8 cellular contexts compared by ENCODE assay signal in genomic region chr2:218569038-218569431, GRCh38. TPM values are rescaled to one million over a fixed set of nuclear protein-coding genes. Genes with fewer than 3 reads are reported as not detected.
DNase-seq lines count a peak whose midpoint lies in the region; ATAC-seq, FAIRE-seq and TF ChIP-seq lines count a peak whose summit lies in the region.

No MANE protein-coding gene starts in this region.

- H3K4me3 Mint-ChIP-seq in activated naive CD4-positive, alpha-beta T cell treated with anti-CD3 and anti-CD28 coated beads for 36 hours, result peak overlapping the region; percentile 91

- no peaks in the 10 kb centered on the region for H3K27me3 ChIP-seq in heart left ventricle
- no peaks in the 10 kb centered on the region for H3K27me3 ChIP-seq in upper lobe of right lung

- no peaks in the 10 kb centered on the region for H3K9me3 Mint-ChIP-seq in activated naive CD4-positive, alpha-beta T cell treated with anti-CD3 and anti-CD28 coated beads for 36 hours

- ATAC-seq in A549 (peak; percentile 49 to 57), GM18520 (IDR thresholded peaks at IDR 0.05; ENCODE audit: unreplicated experiment) (peak; percentile 27), HG03095 (IDR thresholded peaks at IDR 0.05; ENCODE audit: unreplicated experiment) (peak; percentile 15), heart left ventricle (peak in 3 of 4 donors; percentile 1 to 15 (median 3)), upper lobe of right lung (peak; percentile 8)

- peaks cover 42% of the 10 kb centered on the region for H3K36me3 Mint-ChIP-seq in activated naive CD4-positive, alpha-beta T cell treated with anti-CD3 and anti-CD28 coated beads for 36 hours (ENCODE audit: low read depth)

- H3K27ac ChIP-seq in A549 (peak overlapping the region; percentile 87 to 94), heart left ventricle (peak overlapping the region; percentile 83 to 99 (median 94)), upper lobe of right lung (peak overlapping the region; percentile 90)

- H3K4me1 ChIP-seq in A549 (peaks cover 22% of the 10 kb centered on the region), heart left ventricle (peaks cover 8 to 53% (median 34%) of the 10 kb centered on the region in 12 donors), upper lobe of right lung (peaks cover 29% of the 10 kb centered on the region)

- no peak for TF ChIP-seq EP300 in A549 (IDR thresholded peaks at IDR 0.05)

- H3K4me1 Mint-ChIP-seq in activated naive CD4-positive, alpha-beta T cell treated with anti-CD3 and anti-CD28 coated beads for 36 hours (ENCODE audit: low read depth), result peaks cover 56% of the 10 kb centered on the region

- TF ChIP-seq POLR2A in A549 (IDR thresholded peaks at IDR 0.05; ENCODE audit: low read length) (no peak), heart left ventricle (IDR thresholded peaks at IDR 0.05) (no peak)

- H3K9me3 ChIP-seq in A549, result no peaks in the 10 kb centered on the region
- no peaks in the 10 kb centered on the region for H3K9me3 ChIP-seq in heart left ventricle
- H3K9me3 ChIP-seq in upper lobe of right lung, result no peaks in the 10 kb centered on the region

- no peak for FAIRE-seq in A549 (lab: Jason Lieb, UNC)

- peak overlapping the region; percentile 89 for H3K4me2 ChIP-seq in A549

- H3K36me3 ChIP-seq in heart left ventricle (peaks cover 0 to 37% (median 20%) of the 10 kb centered on the region in 9 donors), upper lobe of right lung (peaks cover 19% of the 10 kb centered on the region)

- no peaks in the 10 kb centered on the region for H3K27me3 Mint-ChIP-seq in activated naive CD4-positive, alpha-beta T cell treated with anti-CD3 and anti-CD28 coated beads for 36 hours (ENCODE audit: low read depth)

- DNase-seq in A549 (ENCODE audit: low read depth in 1 of 2, low spot score in 1 of 2), result peak; percentile 13 to 60
- DNase-seq in RPMI7951 (ENCODE audit: low read depth), result peak; percentile 79
- DNase-seq in activated naive CD4-positive, alpha-beta T cell treated with anti-CD3 and anti-CD28 coated beads for 36 hours, result peak; percentile 78
- peak in 3 of 5 donors; percentile 27 to 41 (median 39) for DNase-seq in heart left ventricle
- DNase-seq in posterior cingulate gyrus, result peak in 8 of 10 donors; percentile 4 to 88 (median 22)
- peak; percentile 76 for DNase-seq in upper lobe of right lung

- intact Hi-C loops in activated naive CD4-positive, alpha-beta T cell treated with anti-CD3 and anti-CD28 coated beads for 36 hours (cut with micrococcal nuclease), result loop anchor here (2.0 to 5.0 kb wide), 2 partner anchors 608 to 818 kb away; partner anchors contain the start of genes CNPPD1 and DNPEP
- intact Hi-C loops in heart left ventricle (cut with DNase I) (loop anchor here in 8 of 10 donors (2.0 to 10.0 kb wide), 8 partner anchors 78 to 282 kb away; partner anchors contain the start of genes BCS1L (in 3 of the 8) and ZNF142 (in 3 of the 8)), posterior cingulate gyrus (cut with DNase I) (loop anchor here (5.0 kb wide), 1 partner anchor 297 kb away; the partner anchor contains the start of genes AAMP and PNKD), upper lobe of right lung (cut with DNase I) (no loop called here)

- H3K4me3 ChIP-seq in A549, result peak overlapping the region; percentile 74
- H3K4me3 ChIP-seq in heart left ventricle, result peak overlapping the region; percentile 60 to 90 (median 80)
- peak overlapping the region; percentile 95 for H3K4me3 ChIP-seq in upper lobe of right lung

- 1% methylated on average over 31 of the region's 31 CpGs for WGBS in A549 (ENCODE audit: missing lambda C conversion rate)
- WGBS in heart left ventricle, 4 donors, result 0 to 1% (median 0%) methylated on average over 31 of the region's 31 CpGs

- TF ChIP-seq RAD21 in A549 (conservative IDR thresholded peaks at IDR 0.05 in 1 of 2, IDR thresholded peaks at IDR 0.05 in 1 of 2), result no peak

- CTCF ChIA-PET in A549 (lab: Yijun Ruan, JAX), result interaction anchor here (1.0 kb wide), 1 partner anchor 286 kb away, joined by 3 read pairs; no protein-coding TSS in a partner anchor
- CTCF ChIA-PET in activated naive CD4-positive, alpha-beta T cell treated with anti-CD3 and anti-CD28 coated beads for 36 hours (lab: Charles Lee), result interaction anchor here (0.6 kb wide), 1 partner anchor 42 kb away, joined by 3 read pairs; no protein-coding TSS in a partner anchor

- peak overlapping the region; percentile 100 for H3K27ac Mint-ChIP-seq in activated naive CD4-positive, alpha-beta T cell treated with anti-CD3 and anti-CD28 coated beads for 36 hours

- POLR2A ChIA-PET in A549 (lab: Yijun Ruan, JAX), result no interaction called here

- TF ChIP-seq CTCF in A549 (IDR thresholded peaks at IDR 0.05), result no peak
- no peak for TF ChIP-seq CTCF in heart left ventricle (IDR thresholded peaks at IDR 0.05)
- TF ChIP-seq CTCF in upper lobe of right lung (IDR thresholded peaks at IDR 0.05), result no peak

TF ChIP-seq in A549, 52 proteins besides CTCF, POLR2A, EP300 and RAD21 (continues in another document):
- peak; percentile 53 for TF ChIP-seq REST (IDR thresholded peaks at IDR 0.05)
- peak; percentile 56; the same call in 1 of the 2 replicates for TF ChIP-seq KDM5A (IDR thresholded peaks at IDR 0.05)
- TF ChIP-seq MAFK (IDR thresholded peaks at IDR 0.05; ENCODE audit: partially characterized antibody), result no peak
- TF ChIP-seq ZC3H11A (IDR thresholded peaks at IDR 0.05), result no peak
- TF ChIP-seq CBX8 (IDR thresholded peaks at IDR 0.05), result no peak
- TF ChIP-seq PHF8 (IDR thresholded peaks at IDR 0.05; ENCODE audit: borderline replicate concordance, low read depth), result peak; percentile 86
- TF ChIP-seq TFCP2L1 (CRISPR knock-in tag; IDR thresholded peaks at IDR 0.05), result 0 out of 2 replicates have a peak, but pooled peaks have one; percentile 1

RNA-seq across cellular contexts. Expression of gene CNOT9, which starts 0.4 kb away (rescaled TPM):
- polyA plus RNA-seq in A549 (2011; rRNA removed), result 86.7 and 87.4 TPM in 2 replicates
- polyA plus RNA-seq in A549 (2012; cell fraction: cytosol; rRNA removed), result 42.6 and 43.3 TPM in 2 replicates
- polyA plus RNA-seq in A549 (2012; cell fraction: nucleus; rRNA removed), result 55.5 and 61.7 TPM in 2 replicates
- 40.1 to 42.7 TPM (median 40.9 TPM) in 3 replicates for polyA plus RNA-seq in A549 (2017; fragmentation: RNase III; extraction: RNeasy Plus Mini Kit Qiagen cat#74134 plus additional on column Dnase treatment)
- polyA minus RNA-seq in A549 (2011; rRNA and poly(A)+ RNA removed), result 107 and 112 TPM in 2 replicates
- total RNA-seq in RPMI7951 (2014; rRNA removed; shearing (Covaris generic)), result 90.0 and 100 TPM in 2 replicates
- total RNA-seq in activated naive CD4-positive, alpha-beta T cell treated with anti-CD3 and anti-CD28 coated beads for 36 hours, result 10 to 100 TPM; 74.3 to 78.6 TPM
- total RNA-seq in heart left ventricle, result 10 to 100 TPM; 19.4 to 34.8 (median 23.1) TPM
- polyA plus RNA-seq in heart left ventricle, result 10 to 100 TPM; 12.2 to 23.3 TPM
- total RNA-seq in upper lobe of right lung, result 30.9 TPM

RNA-seq across cellular contexts. Expression of gene USP37, which starts 0.9 kb away (rescaled TPM):
- 10.9 and 12.8 TPM in 2 replicates for polyA plus RNA-seq in A549 (2011; rRNA removed)
- 1.5 and 1.6 TPM in 2 replicates for polyA plus RNA-seq in A549 (2012; cell fraction: cytosol; rRNA removed)
- 1.2 and 2.1 TPM in 2 replicates for polyA plus RNA-seq in A549 (2012; cell fraction: nucleus; rRNA removed)
- 5.1 to 5.3 TPM (median 5.2 TPM) in 3 replicates for polyA plus RNA-seq in A549 (2017; fragmentation: RNase III; extraction: RNeasy Plus Mini Kit Qiagen cat#74134 plus additional on column Dnase treatment)
- polyA minus RNA-seq in A549 (2011; rRNA and poly(A)+ RNA removed), result 11.5 and 14.5 TPM in 2 replicates
- total RNA-seq in RPMI7951 (2014; rRNA removed; shearing (Covaris generic)), result 12.0 and 12.3 TPM in 2 replicates
- 10 to 100 TPM; 21.7 to 23.2 TPM for total RNA-seq in activated naive CD4-positive, alpha-beta T cell treated with anti-CD3 and anti-CD28 coated beads for 36 hours
- total RNA-seq in heart left ventricle, result 10 to 100 TPM in 1 of 9 donors, 1 to 10 TPM in 8; 5.2 to 10.3 (median 7.8) TPM
- polyA plus RNA-seq in heart left ventricle, result 1 to 10 TPM; 1.8 to 4.1 TPM
- total RNA-seq in upper lobe of right lung, result 13.8 TPM

RNA-seq across cellular contexts. Expression of gene PLCD4, which starts 38.7 kb away (rescaled TPM):
- polyA plus RNA-seq in A549 (2011; rRNA removed), result 2.5 and 2.8 TPM in 2 replicates
- polyA plus RNA-seq in A549 (2012; cell fraction: cytosol; rRNA removed), result 0.56 and 0.61 TPM in 2 replicates
- polyA plus RNA-seq in A549 (2012; cell fraction: nucleus; rRNA removed), result 2.7 and 2.9 TPM in 2 replicates
- 0.83 to 1.7 TPM (median 1.2 TPM) in 3 replicates for polyA plus RNA-seq in A549 (2017; fragmentation: RNase III; extraction: RNeasy Plus Mini Kit Qiagen cat#74134 plus additional on column Dnase treatment)
- 1.5 and 4.1 TPM in 2 replicates for polyA minus RNA-seq in A549 (2011; rRNA and poly(A)+ RNA removed)
- total RNA-seq in RPMI7951 (2014; rRNA removed; shearing (Covaris generic)), result 8.5 and 10.2 TPM in 2 replicates
- under 1 TPM; 0.19 to 0.49 TPM for total RNA-seq in activated naive CD4-positive, alpha-beta T cell treated with anti-CD3 and anti-CD28 coated beads for 36 hours
- 1 to 10 TPM in 4 of 9 donors, under 1 TPM in 5; 0.14 to 1.9 (median 0.67) TPM for total RNA-seq in heart left ventricle
- polyA plus RNA-seq in heart left ventricle, result under 1 TPM; 0.11 to 0.34 TPM
- 1.0 TPM for total RNA-seq in upper lobe of right lung

Comparison
In these comparisons a context has a peak if more than half of its experiments do, and no peak if none do; other contexts are left out.
1. Peak in every context shown above with its lines: DNase-seq, ATAC-seq, H3K4me3 ChIP-seq and H3K27ac ChIP-seq.
2. ATAC-seq: peak in every context shown above with its lines; median percentile 53 in A549; 27 in GM18520; 15 in HG03095; 8 in upper lobe of right lung; 3 in heart left ventricle.
3. DNase-seq: peak in every context shown above with its lines; median percentile 79 in RPMI7951; 78 in activated naive CD4-positive, alpha-beta T cell treated with anti-CD3 and anti-CD28 coated beads for 36 hours; 76 in upper lobe of right lung; 39 in heart left ventricle; 36 in A549; 22 in posterior cingulate gyrus.